36 cellular contexts compared by ENCODE assay signal in genomic region chr16:28497386-28497785, GRCh38. TPM values are rescaled to one million over a fixed set of nuclear protein-coding genes. Genes with fewer than 3 reads are reported as not detected.
DNase-seq lines count a peak whose midpoint lies in the region; ATAC-seq and TF ChIP-seq lines count a peak whose summit lies in the region.
"Had no signal": no experiment of that assay in that cellular context is flagged by ENCODE, and none has a peak within 500 bp of the region (broad histone marks: within the 10 kb centered on the region; RNA-seq: fewer than 3 reads in every experiment).

No MANE protein-coding gene starts in this region.

- H3K4me3 Mint-ChIP-seq in activated naive CD8-positive, alpha-beta T cell treated with anti-CD3 and anti-CD28 coated beads, Interleukin-2, amount 10 ng/mL, durations not matched to agents 7 days and 5 days, result peak overlapping the region; percentile 97
- no peak overlapping the region for H3K4me3 Mint-ChIP-seq in activated naive CD8-positive, alpha-beta T cell treated with anti-CD3 and anti-CD28 coated beads for 36 hours
- peak overlapping the region; percentile 91 to 98 (median 98) for H3K4me3 Mint-ChIP-seq in immature natural killer cell
- H3K4me3 Mint-ChIP-seq in stimulated activated effector memory CD8-positive, alpha-beta T cell treated with anti-CD3 and anti-CD28 coated beads, Interleukin-12 subunit alpha, Interleukin-12 subunit beta, amount 100 ng/mL, for 72 hours, result peak overlapping the region; percentile 95
- H3K4me3 Mint-ChIP-seq: HFFc6; nephron; stimulated activated memory B cell treated with anti-CD40 and anti-IgM and Interleukin-4, amounts not matched to agents 10 μg/mL and 1 μg/mL and 100 μg/mL, for 72 hours had no signal

- H3K4me1 ChIP-seq in Loucy (ENCODE audit: insufficient read depth, low read length, poor library complexity, severe bottlenecking), result peaks cover 34% of the 10 kb centered on the region
- H3K4me1 ChIP-seq: breast epithelium, testis had no signal

- H3K4me3 ChIP-seq in Loucy (ENCODE audit: low read length, poor library complexity, severe bottlenecking), result peak overlapping the region; percentile 84
- H3K4me3 ChIP-seq: breast epithelium, right lobe of liver, testis had no signal

- no peaks in the 10 kb centered on the region for H3K9me3 ChIP-seq in Loucy (ENCODE audit: insufficient read depth, low read depth, low read length)
- H3K9me3 ChIP-seq: breast epithelium, right lobe of liver, testis had no signal

- no peaks in the 10 kb centered on the region for H3K36me3 ChIP-seq in Loucy (ENCODE audit: insufficient read depth, low read length)
- H3K36me3 ChIP-seq: breast epithelium had no signal

- H3K4me1 Mint-ChIP-seq in activated naive CD8-positive, alpha-beta T cell treated with anti-CD3 and anti-CD28 coated beads, Interleukin-2, amount 10 ng/mL, durations not matched to agents 7 days and 5 days, result peaks cover 42% of the 10 kb centered on the region
- peaks cover 41% of the 10 kb centered on the region for H3K4me1 Mint-ChIP-seq in activated naive CD8-positive, alpha-beta T cell treated with anti-CD3 and anti-CD28 coated beads for 36 hours
- peaks cover 63 to 65% of the 10 kb centered on the region in 2 donors for H3K4me1 Mint-ChIP-seq in immature natural killer cell
- H3K4me1 Mint-ChIP-seq in stimulated activated effector memory CD8-positive, alpha-beta T cell treated with anti-CD3 and anti-CD28 coated beads, Interleukin-12 subunit alpha, Interleukin-12 subunit beta, amount 100 ng/mL, for 72 hours, result peaks cover 48% of the 10 kb centered on the region
- H3K4me1 Mint-ChIP-seq: nephron had no signal

- peak overlapping the region; percentile 99 for H3K9ac ChIP-seq in Loucy (ENCODE audit: low read depth, low read length, poor library complexity, severe bottlenecking)

- H3K27me3 Mint-ChIP-seq in activated naive CD8-positive, alpha-beta T cell treated with anti-CD3 and anti-CD28 coated beads, Interleukin-2, amount 10 ng/mL, durations not matched to agents 7 days and 5 days, result no peaks in the 10 kb centered on the region
- H3K27me3 Mint-ChIP-seq in activated naive CD8-positive, alpha-beta T cell treated with anti-CD3 and anti-CD28 coated beads for 36 hours, result no peaks in the 10 kb centered on the region
- peaks cover 5 to 22% (median 13%) of the 10 kb centered on the region in 3 donors for H3K27me3 Mint-ChIP-seq in immature natural killer cell (ENCODE audit: low read depth in 3 of 3)
- H3K27me3 Mint-ChIP-seq: stimulated activated memory B cell treated with anti-CD40 and anti-IgM and Interleukin-4, amounts not matched to agents 10 μg/mL and 1 μg/mL and 100 μg/mL, for 72 hours had no signal

- no peaks in the 10 kb centered on the region for H3F3A ChIP-seq in Loucy (ENCODE audit: low read depth)

- in situ Hi-C loops in GM13976 (cut with MboI; ENCODE audit: low sequenced_read_pairs, unreplicated experiment), result no loop called here

- peak overlapping the region; percentile 96 for H3K27ac Mint-ChIP-seq in activated naive CD8-positive, alpha-beta T cell treated with anti-CD3 and anti-CD28 coated beads, Interleukin-2, amount 10 ng/mL, durations not matched to agents 7 days and 5 days
- no peak overlapping the region for H3K27ac Mint-ChIP-seq in activated naive CD8-positive, alpha-beta T cell treated with anti-CD3 and anti-CD28 coated beads for 36 hours
- peak overlapping the region; percentile 98 to 100 (median 99) for H3K27ac Mint-ChIP-seq in immature natural killer cell
- peak overlapping the region; percentile 100 for H3K27ac Mint-ChIP-seq in stimulated activated effector memory CD8-positive, alpha-beta T cell treated with anti-CD3 and anti-CD28 coated beads, Interleukin-12 subunit alpha, Interleukin-12 subunit beta, amount 100 ng/mL, for 72 hours
- H3K27ac Mint-ChIP-seq: HFFc6 had no signal

- TF ChIP-seq CTCF in Loucy (conservative IDR thresholded peaks at IDR 0.05; ENCODE audit: low read length) (no peak), GM13976 (IDR thresholded peaks at IDR 0.05; ENCODE audit: borderline replicate concordance, control extremely low read depth, extremely low read depth, insufficient read depth, missing control alignments) (no peak)

- no peak for DNase-seq in activated naive CD8-positive, alpha-beta T cell treated with anti-CD3 and anti-CD28 coated beads, Interleukin-2, amount 10 ng/mL, durations not matched to agents 7 days and 5 days
- no peak for DNase-seq in activated naive CD8-positive, alpha-beta T cell treated with anti-CD3 and anti-CD28 coated beads for 36 hours
- no peak for DNase-seq in immature natural killer cell
- DNase-seq in stimulated activated effector memory CD8-positive, alpha-beta T cell treated with anti-CD3 and anti-CD28 coated beads, Interleukin-12 subunit alpha, Interleukin-12 subunit beta, amount 100 ng/mL, for 72 hours (ENCODE audit: low spot score in 2 of 2), result no peak
- no peak for DNase-seq in GM13976 (ENCODE audit: low spot score)
- no peak for DNase-seq in DMS153 treated with DMSO at 0.1 percent for 48 hours (lab: John Stamatoyannopoulos, UW; ENCODE audit: unreplicated experiment)
- DNase-seq: activated CD4-positive, alpha-beta T cell treated with anti-CD3 and anti-CD28 coated beads for 48 hours; activated effector memory CD4-positive, alpha-beta T cell treated with anti-CD3 and anti-CD28 coated beads, Interleukin-2, amount 50 U/mL, for 16 hours; amniotic stem cell; C1 segment of cervical spinal cord; effector CD8-positive, alpha-beta T cell; EL; GOT3; HFFc6; midbrain; NCI-H146; NCI-H2107; NCI-H446; NCI-H774; right lobe of liver; RPMI8226; stimulated activated CD4-positive, alpha-beta T cell treated with anti-CD3 and anti-CD28 coated beads, Interleukin-4, amount 100 ng/mL, for 24 hours; T-helper 1 cell; testis had no signal

- H3K27me3 ChIP-seq in Loucy (ENCODE audit: insufficient read depth, low read length, poor library complexity, severe bottlenecking), result no peaks in the 10 kb centered on the region
- H3K27me3 ChIP-seq: breast epithelium, right lobe of liver, testis had no signal

- no peak for ATAC-seq in activated naive CD8-positive, alpha-beta T cell treated with anti-CD3 and anti-CD28 coated beads, Interleukin-2, amount 10 ng/mL, durations not matched to agents 7 days and 5 days (ENCODE audit: low read depth)
- no peak for ATAC-seq in stimulated activated effector memory CD8-positive, alpha-beta T cell treated with anti-CD3 and anti-CD28 coated beads, Interleukin-12 subunit alpha, Interleukin-12 subunit beta, amount 100 ng/mL, for 72 hours
- ATAC-seq in HG03469 (IDR thresholded peaks at IDR 0.05; ENCODE audit: unreplicated experiment), result no peak
- ATAC-seq: right lobe of liver; stimulated activated memory B cell treated with anti-CD40 and anti-IgM and Interleukin-4, amounts not matched to agents 10 μg/mL and 1 μg/mL and 100 μg/mL, for 72 hours had no signal

- H3K9me3 Mint-ChIP-seq in activated naive CD8-positive, alpha-beta T cell treated with anti-CD3 and anti-CD28 coated beads, Interleukin-2, amount 10 ng/mL, durations not matched to agents 7 days and 5 days, result no peaks in the 10 kb centered on the region
- no peaks in the 10 kb centered on the region for H3K9me3 Mint-ChIP-seq in activated naive CD8-positive, alpha-beta T cell treated with anti-CD3 and anti-CD28 coated beads for 36 hours
- no peaks in the 10 kb centered on the region for H3K9me3 Mint-ChIP-seq in immature natural killer cell
- no peaks in the 10 kb centered on the region for H3K9me3 Mint-ChIP-seq in stimulated activated effector memory CD8-positive, alpha-beta T cell treated with anti-CD3 and anti-CD28 coated beads, Interleukin-12 subunit alpha, Interleukin-12 subunit beta, amount 100 ng/mL, for 72 hours
- H3K9me3 Mint-ChIP-seq: HFFc6; nephron; stimulated activated memory B cell treated with anti-CD40 and anti-IgM and Interleukin-4, amounts not matched to agents 10 μg/mL and 1 μg/mL and 100 μg/mL, for 72 hours had no signal

- H4K20me1 ChIP-seq in Loucy (ENCODE audit: insufficient read depth, low read length, poor library complexity, severe bottlenecking), result no peaks in the 10 kb centered on the region

- POLR2A ChIA-PET in activated naive CD8-positive, alpha-beta T cell treated with anti-CD3 and anti-CD28 coated beads, Interleukin-2, amount 10 ng/mL, durations not matched to agents 7 days and 5 days (lab: Charles Lee), result interaction anchor here (0.5 kb wide), 1 partner anchor 342 kb away, joined by 3 read pairs; no protein-coding TSS in a partner anchor

- H3K9me2 ChIP-seq in Loucy (replicated peaks; ENCODE audit: low read depth, low read length), result no peaks in the 10 kb centered on the region

- H3K36me3 Mint-ChIP-seq in activated naive CD8-positive, alpha-beta T cell treated with anti-CD3 and anti-CD28 coated beads, Interleukin-2, amount 10 ng/mL, durations not matched to agents 7 days and 5 days, result peaks cover 20% of the 10 kb centered on the region
- H3K36me3 Mint-ChIP-seq in activated naive CD8-positive, alpha-beta T cell treated with anti-CD3 and anti-CD28 coated beads for 36 hours, result peaks cover 2% of the 10 kb centered on the region
- peaks cover 12 to 25% (median 24%) of the 10 kb centered on the region in 3 donors for H3K36me3 Mint-ChIP-seq in immature natural killer cell
- peaks cover 25% of the 10 kb centered on the region for H3K36me3 Mint-ChIP-seq in stimulated activated effector memory CD8-positive, alpha-beta T cell treated with anti-CD3 and anti-CD28 coated beads, Interleukin-12 subunit alpha, Interleukin-12 subunit beta, amount 100 ng/mL, for 72 hours
- H3K36me3 Mint-ChIP-seq: stimulated activated memory B cell treated with anti-CD40 and anti-IgM and Interleukin-4, amounts not matched to agents 10 μg/mL and 1 μg/mL and 100 μg/mL, for 72 hours had no signal

- H3K4me2 ChIP-seq in Loucy (ENCODE audit: low read depth, low read length, poor library complexity, severe bottlenecking), result peak overlapping the region; percentile 99

- H2AFZ ChIP-seq in Loucy (ENCODE audit: low read length), result no peak overlapping the region

- peaks cover 51% of the 10 kb centered on the region for H3K79me2 ChIP-seq in Loucy (ENCODE audit: insufficient read depth, low read length)

RNA-seq across cellular contexts. Expression of gene APOBR, which starts 2.9 kb away (rescaled TPM):
- total RNA-seq in activated naive CD8-positive, alpha-beta T cell treated with anti-CD3 and anti-CD28 coated beads, Interleukin-2, amount 10 ng/mL, durations not matched to agents 7 days and 5 days, result 10 to 100 TPM; 23.9 to 26.1 TPM
- total RNA-seq in activated naive CD8-positive, alpha-beta T cell treated with anti-CD3 and anti-CD28 coated beads for 36 hours, result 1 to 10 TPM; 5.4 to 5.5 TPM
- polyA plus RNA-seq in immature natural killer cell, result 10 to 100 TPM in 1 of 3 donors, 1 to 10 TPM in 1, under 1 TPM in 1; 0.49 to 15.2 (median 2.6) TPM
- total RNA-seq: epithelial cell of proximal tubule, HFFc6, LHCN-M2 had no signal
- polyA plus RNA-seq: AG04450 had no signal

RNA-seq across cellular contexts. Expression of gene CLN3, which starts 5.5 kb away (rescaled TPM):
- 10 to 100 TPM; 58.4 to 60.0 TPM for total RNA-seq in activated naive CD8-positive, alpha-beta T cell treated with anti-CD3 and anti-CD28 coated beads, Interleukin-2, amount 10 ng/mL, durations not matched to agents 7 days and 5 days
- 10 to 100 TPM; 28.7 to 29.7 TPM for total RNA-seq in activated naive CD8-positive, alpha-beta T cell treated with anti-CD3 and anti-CD28 coated beads for 36 hours
- 10 to 100 TPM; 18.8 to 52.2 (median 32.2) TPM for polyA plus RNA-seq in immature natural killer cell

RNA-seq across cellular contexts. Expression of gene IL27, which starts 9.2 kb away (rescaled TPM):
- total RNA-seq in activated naive CD8-positive, alpha-beta T cell treated with anti-CD3 and anti-CD28 coated beads, Interleukin-2, amount 10 ng/mL, durations not matched to agents 7 days and 5 days, result not detected
- not detected for total RNA-seq in activated naive CD8-positive, alpha-beta T cell treated with anti-CD3 and anti-CD28 coated beads for 36 hours
- not detected for polyA plus RNA-seq in immature natural killer cell
- total RNA-seq: breast epithelium, epithelial cell of proximal tubule, HFFc6, LHCN-M2, lower leg skin, SK-MEL-5, urinary bladder had no signal
- polyA plus RNA-seq: AG04450, keratinocyte had no signal

RNA-seq across cellular contexts. Expression of gene NPIPB7, which starts 25.2 kb away (rescaled TPM):
- under 1 TPM in 1 of 2 experiments, not detected in 1; 0.25 TPM for total RNA-seq in activated naive CD8-positive, alpha-beta T cell treated with anti-CD3 and anti-CD28 coated beads, Interleukin-2, amount 10 ng/mL, durations not matched to agents 7 days and 5 days
- total RNA-seq in activated naive CD8-positive, alpha-beta T cell treated with anti-CD3 and anti-CD28 coated beads for 36 hours, result not detected
- not detected for polyA plus RNA-seq in immature natural killer cell
- total RNA-seq: breast epithelium, epithelial cell of proximal tubule, HFFc6, LHCN-M2, right lobe of liver, SK-MEL-5, urinary bladder had no signal
- polyA plus RNA-seq: AG04450, keratinocyte, urinary bladder had no signal

RNA-seq across cellular contexts. Expression of gene NUPR1, which starts 41.4 kb away (rescaled TPM):
- under 1 TPM in 1 of 2 experiments, not detected in 1; 0.20 TPM for total RNA-seq in activated naive CD8-positive, alpha-beta T cell treated with anti-CD3 and anti-CD28 coated beads, Interleukin-2, amount 10 ng/mL, durations not matched to agents 7 days and 5 days
- not detected for total RNA-seq in activated naive CD8-positive, alpha-beta T cell treated with anti-CD3 and anti-CD28 coated beads for 36 hours
- not detected for polyA plus RNA-seq in immature natural killer cell
- total RNA-seq: epithelial cell of proximal tubule had no signal
